Comparison of ENCODE assay signal across 17 cellular contexts in the genomic region with DNA sequence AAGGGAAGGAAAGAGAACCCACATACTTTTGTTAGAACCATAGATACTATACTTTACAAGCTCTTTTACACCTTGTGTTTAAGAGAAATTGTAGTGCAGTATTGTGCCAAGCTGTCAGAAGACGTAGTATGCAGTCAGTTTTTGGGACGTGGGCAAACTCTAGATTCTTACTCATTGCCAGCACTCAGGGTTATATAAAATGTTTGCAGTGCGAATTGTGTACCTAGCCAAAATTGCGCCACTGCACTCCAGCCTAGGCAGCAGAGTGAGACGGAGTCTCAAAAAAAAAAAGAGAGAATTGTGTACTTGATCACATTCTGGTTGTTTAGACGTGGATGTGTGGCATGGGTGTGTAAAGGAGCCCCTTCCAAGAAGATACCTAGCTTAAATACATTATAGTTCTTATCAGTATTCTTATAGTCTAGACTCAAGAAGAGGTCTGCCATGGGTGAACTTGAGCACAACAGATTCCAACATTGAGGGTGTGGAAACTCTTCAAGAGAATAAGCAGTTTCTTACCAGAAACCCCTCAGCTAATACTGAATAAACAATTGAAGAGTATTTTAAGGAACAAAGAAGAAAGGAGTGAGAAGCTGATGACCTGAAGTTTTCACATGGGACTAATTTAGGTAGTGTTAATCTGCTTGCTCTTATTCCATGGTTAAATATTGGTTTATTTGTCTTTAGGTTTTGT.
"Had no signal": no experiment of that assay in that cellular context is flagged by ENCODE, and none has a peak within 500 bp of the region (broad histone marks: within the 10 kb centered on the region; RNA-seq: fewer than 3 reads in every experiment).

No MANE protein-coding gene starts in this region.

- ATAC-seq: activated CD8-positive, alpha-beta memory T cell treated with anti-CD3 and anti-CD28 coated beads, Interleukin-2, amount 10 ng/mL, durations not matched to agents 7 days and 5 days; SK-N-SH treated with all-trans-retinoic acid at 6 μM for 48 hours; T-cell had no signal

- H3K4me1 ChIP-seq: ascending aorta, breast epithelium had no signal

- H3K27me3 ChIP-seq: ascending aorta, breast epithelium had no signal

- H3K36me3 ChIP-seq: breast epithelium had no signal

- H3K4me3 ChIP-seq: ascending aorta, breast epithelium, smooth muscle cell had no signal

- H3K4me3 Mint-ChIP-seq: activated B cell treated with CpG ODN at 0.5 μM for 24 hours; activated CD4-positive, alpha-beta memory T cell treated with anti-CD3 and anti-CD28 coated beads for 36 hours; activated CD8-positive, alpha-beta memory T cell treated with anti-CD3 and anti-CD28 coated beads, Interleukin-2, amount 10 ng/mL, durations not matched to agents 7 days and 5 days; dendritic cell treated with granulocyte-macrophage colony-stimulating factor and Interleukin-4, amounts not matched to agents 40 ng/mL and 50 ng/mL, for 4 days; neural crest cell; T-cell had no signal

- H3K27me3 Mint-ChIP-seq: activated B cell treated with CpG ODN at 0.5 μM for 24 hours; activated CD4-positive, alpha-beta memory T cell treated with anti-CD3 and anti-CD28 coated beads for 36 hours; activated CD8-positive, alpha-beta memory T cell treated with anti-CD3 and anti-CD28 coated beads, Interleukin-2, amount 10 ng/mL, durations not matched to agents 7 days and 5 days; dendritic cell treated with granulocyte-macrophage colony-stimulating factor and Interleukin-4, amounts not matched to agents 40 ng/mL and 50 ng/mL, for 4 days; T-cell had no signal

- H3K9me3 Mint-ChIP-seq: activated B cell treated with CpG ODN at 0.5 μM for 24 hours; activated CD4-positive, alpha-beta memory T cell treated with anti-CD3 and anti-CD28 coated beads for 36 hours; dendritic cell treated with granulocyte-macrophage colony-stimulating factor and Interleukin-4, amounts not matched to agents 40 ng/mL and 50 ng/mL, for 4 days had no signal

- H3K27ac Mint-ChIP-seq: activated B cell treated with CpG ODN at 0.5 μM for 24 hours; activated CD4-positive, alpha-beta memory T cell treated with anti-CD3 and anti-CD28 coated beads for 36 hours; activated CD8-positive, alpha-beta memory T cell treated with anti-CD3 and anti-CD28 coated beads, Interleukin-2, amount 10 ng/mL, durations not matched to agents 7 days and 5 days; dendritic cell treated with granulocyte-macrophage colony-stimulating factor and Interleukin-4, amounts not matched to agents 40 ng/mL and 50 ng/mL, for 4 days; T-cell had no signal

- H3K4me1 Mint-ChIP-seq: activated B cell treated with CpG ODN at 0.5 μM for 24 hours; activated CD8-positive, alpha-beta memory T cell treated with anti-CD3 and anti-CD28 coated beads, Interleukin-2, amount 10 ng/mL, durations not matched to agents 7 days and 5 days; neural crest cell had no signal

- H3K9me3 ChIP-seq: ascending aorta, breast epithelium had no signal

- DNase-seq: activated B cell treated with CpG ODN at 0.5 μM for 24 hours; activated CD4-positive, alpha-beta memory T cell treated with anti-CD3 and anti-CD28 coated beads for 36 hours; activated CD4-positive, alpha-beta T cell treated with anti-CD3 and anti-CD28 coated beads for 4 hours; activated CD8-positive, alpha-beta memory T cell treated with anti-CD3 and anti-CD28 coated beads, Interleukin-2, amount 10 ng/mL, durations not matched to agents 7 days and 5 days; activated effector memory CD4-positive, alpha-beta T cell treated with Interleukin-2 at 50 U/mL for 16 hours; activated naive CD4-positive, alpha-beta T cell treated with anti-CD3 and anti-CD28 coated beads, Interleukin-2, amount 50 U/mL, for 16 hours; effector CD8-positive, alpha-beta T cell; stimulated activated CD4-positive, alpha-beta T cell treated with anti-CD3 and anti-CD28 coated beads, Interleukin-4, amount 100 ng/mL, for 24 hours; stimulated activated naive CD4-positive, alpha-beta T cell; T-cell; T-helper 9 cell had no signal

- H3K4me2 ChIP-seq: smooth muscle cell had no signal

- H3K27ac ChIP-seq: ascending aorta had no signal
